2 cellular contexts compared by ENCODE assay signal in the genomic region with DNA sequence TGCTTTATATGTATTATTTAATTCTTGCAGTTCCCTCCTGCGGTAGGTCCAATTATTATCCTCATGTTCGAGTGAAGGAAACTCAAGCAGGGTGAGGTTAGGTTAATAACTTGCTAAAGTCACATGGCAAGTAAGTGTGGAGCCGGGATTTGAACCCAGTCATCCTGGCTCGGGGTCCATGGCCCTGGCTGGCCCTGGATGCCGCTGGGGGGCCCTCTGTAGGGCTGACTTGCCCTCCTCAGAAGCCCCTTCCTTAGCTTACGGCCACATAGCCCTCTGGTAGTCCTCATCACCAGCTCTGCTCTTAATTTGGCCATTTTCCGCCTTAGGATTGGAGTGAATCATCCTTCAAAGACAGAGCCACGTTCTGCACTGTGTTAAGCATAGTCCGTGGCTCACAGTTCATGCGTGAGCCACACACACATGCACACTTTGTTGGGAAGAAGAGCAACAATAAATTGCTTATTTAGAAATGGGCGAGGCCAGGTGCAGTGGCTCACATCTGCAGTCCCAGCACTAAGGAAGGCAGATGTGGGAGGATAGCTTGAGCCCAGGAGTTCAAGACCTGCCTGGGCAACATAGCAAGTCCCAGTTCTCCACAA.
TF ChIP-seq lines count a peak whose summit lies in the region.

No MANE protein-coding gene starts in this region.

TF ChIP-seq in HepG2, 621 proteins besides CTCF, POLR2A, EP300 and RAD21 (continued from another document and continues in another):
- TF ChIP-seq ZNF121 (CRISPR knock-in tag; IDR thresholded peaks at IDR 0.05), result no peak
- TF ChIP-seq ZNF432 (CRISPR knock-in tag; IDR thresholded peaks at IDR 0.05; ENCODE audit: borderline replicate concordance), result no peak
- TF ChIP-seq PHB2 (IDR thresholded peaks at IDR 0.05; ENCODE audit: partially characterized antibody), result no peak
- peak; percentile 73; the same call in 1 of the 2 replicates for TF ChIP-seq ZBTB38 (CRISPR knock-in tag; IDR thresholded peaks at IDR 0.05)
- TF ChIP-seq NRL (CRISPR knock-in tag; IDR thresholded peaks at IDR 0.05; ENCODE audit: borderline replicate concordance), result 0 out of 2 replicates have a peak, but pooled peaks have one; percentile 29
- no peak for TF ChIP-seq CAMTA2 (CRISPR knock-in tag; IDR thresholded peaks at IDR 0.05; ENCODE audit: borderline replicate concordance)
- TF ChIP-seq, protein P1, sequence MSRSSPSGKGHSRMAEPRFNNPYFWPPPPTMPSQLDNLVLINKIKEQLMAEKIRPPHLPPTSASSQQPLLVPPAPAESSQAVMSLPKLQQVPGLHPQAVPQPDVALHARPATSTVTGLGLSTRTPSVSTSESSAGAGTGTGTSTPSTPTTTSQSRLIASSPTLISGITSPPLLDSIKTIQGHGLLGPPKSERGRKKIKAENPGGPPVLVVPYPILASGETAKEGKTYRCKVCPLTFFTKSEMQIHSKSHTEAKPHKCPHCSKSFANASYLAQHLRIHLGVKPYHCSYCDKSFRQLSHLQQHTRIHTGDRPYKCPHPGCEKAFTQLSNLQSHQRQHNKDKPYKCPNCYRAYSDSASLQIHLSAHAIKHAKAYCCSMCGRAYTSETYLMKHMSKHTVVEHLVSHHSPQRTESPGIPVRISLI (CRISPR knock-in tag; IDR thresholded peaks at IDR 0.05; ENCODE audit: borderline replicate concordance), result no peak
- no peak for TF ChIP-seq NR3C1 (CRISPR knock-in tag; IDR thresholded peaks at IDR 0.05)
- TF ChIP-seq MAFF (IDR thresholded peaks at IDR 0.05; ENCODE audit: low read depth, low read length), result no peak
- TF ChIP-seq MBNL3 (CRISPR knock-in tag; conservative IDR thresholded peaks at IDR 0.05), result no peak
- TF ChIP-seq, protein P2, sequence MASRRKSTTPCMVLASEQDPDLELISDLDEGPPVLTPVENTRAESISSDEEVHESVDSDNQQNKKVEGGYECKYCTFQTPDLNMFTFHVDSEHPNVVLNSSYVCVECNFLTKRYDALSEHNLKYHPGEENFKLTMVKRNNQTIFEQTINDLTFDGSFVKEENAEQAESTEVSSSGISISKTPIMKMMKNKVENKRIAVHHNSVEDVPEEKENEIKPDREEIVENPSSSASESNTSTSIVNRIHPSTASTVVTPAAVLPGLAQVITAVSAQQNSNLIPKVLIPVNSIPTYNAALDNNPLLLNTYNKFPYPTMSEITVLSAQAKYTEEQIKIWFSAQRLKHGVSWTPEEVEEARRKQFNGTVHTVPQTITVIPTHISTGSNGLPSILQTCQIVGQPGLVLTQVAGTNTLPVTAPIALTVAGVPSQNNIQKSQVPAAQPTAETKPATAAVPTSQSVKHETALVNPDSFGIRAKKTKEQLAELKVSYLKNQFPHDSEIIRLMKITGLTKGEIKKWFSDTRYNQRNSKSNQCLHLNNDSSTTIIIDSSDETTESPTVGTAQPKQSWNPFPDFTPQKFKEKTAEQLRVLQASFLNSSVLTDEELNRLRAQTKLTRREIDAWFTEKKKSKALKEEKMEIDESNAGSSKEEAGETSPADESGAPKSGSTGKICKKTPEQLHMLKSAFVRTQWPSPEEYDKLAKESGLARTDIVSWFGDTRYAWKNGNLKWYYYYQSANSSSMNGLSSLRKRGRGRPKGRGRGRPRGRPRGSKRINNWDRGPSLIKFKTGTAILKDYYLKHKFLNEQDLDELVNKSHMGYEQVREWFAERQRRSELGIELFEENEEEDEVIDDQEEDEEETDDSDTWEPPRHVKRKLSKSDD (CRISPR knock-in tag; IDR thresholded peaks at IDR 0.05; ENCODE audit: low read depth), result no peak
- 0 out of 2 replicates have a peak, but pooled peaks have one; percentile 31 for TF ChIP-seq ZNF891 (CRISPR knock-in tag; IDR thresholded peaks at IDR 0.05)
- TF ChIP-seq ZBTB7A (CRISPR knock-in tag; IDR thresholded peaks at IDR 0.05), result no peak
- TF ChIP-seq ZNF724P (CRISPR knock-in tag; IDR thresholded peaks at IDR 0.05; ENCODE audit: borderline replicate concordance), result no peak
- TF ChIP-seq ZBTB7B (CRISPR knock-in tag; IDR thresholded peaks at IDR 0.05), result no peak
- no peak for TF ChIP-seq FOSL2 (CRISPR knock-in tag; IDR thresholded peaks at IDR 0.05)
- TF ChIP-seq ZNF737 (CRISPR knock-in tag; IDR thresholded peaks at IDR 0.05; ENCODE audit: borderline replicate concordance), result 0 out of 2 replicates have a peak, but pooled peaks have one; percentile 46
- TF ChIP-seq, protein P3, sequence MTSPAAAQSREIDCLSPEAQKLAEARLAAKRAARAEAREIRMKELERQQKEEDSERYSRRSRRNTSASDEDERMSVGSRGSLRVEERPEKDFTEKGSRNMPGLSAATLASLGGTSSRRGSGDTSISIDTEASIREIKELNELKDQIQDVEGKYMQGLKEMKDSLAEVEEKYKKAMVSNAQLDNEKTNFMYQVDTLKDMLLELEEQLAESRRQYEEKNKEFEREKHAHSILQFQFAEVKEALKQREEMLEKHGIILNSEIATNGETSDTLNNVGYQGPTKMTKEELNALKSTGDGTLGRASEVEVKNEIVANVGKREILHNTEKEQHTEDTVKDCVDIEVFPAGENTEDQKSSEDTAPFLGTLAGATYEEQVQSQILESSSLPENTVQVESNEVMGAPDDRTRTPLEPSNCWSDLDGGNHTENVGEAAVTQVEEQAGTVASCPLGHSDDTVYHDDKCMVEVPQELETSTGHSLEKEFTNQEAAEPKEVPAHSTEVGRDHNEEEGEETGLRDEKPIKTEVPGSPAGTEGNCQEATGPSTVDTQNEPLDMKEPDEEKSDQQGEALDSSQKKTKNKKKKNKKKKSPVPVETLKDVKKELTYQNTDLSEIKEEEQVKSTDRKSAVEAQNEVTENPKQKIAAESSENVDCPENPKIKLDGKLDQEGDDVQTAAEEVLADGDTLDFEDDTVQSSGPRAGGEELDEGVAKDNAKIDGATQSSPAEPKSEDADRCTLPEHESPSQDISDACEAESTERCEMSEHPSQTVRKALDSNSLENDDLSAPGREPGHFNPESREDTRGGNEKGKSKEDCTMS (CRISPR knock-in tag; conservative IDR thresholded peaks at IDR 0.05), result no peak
- TF ChIP-seq, protein P4, sequence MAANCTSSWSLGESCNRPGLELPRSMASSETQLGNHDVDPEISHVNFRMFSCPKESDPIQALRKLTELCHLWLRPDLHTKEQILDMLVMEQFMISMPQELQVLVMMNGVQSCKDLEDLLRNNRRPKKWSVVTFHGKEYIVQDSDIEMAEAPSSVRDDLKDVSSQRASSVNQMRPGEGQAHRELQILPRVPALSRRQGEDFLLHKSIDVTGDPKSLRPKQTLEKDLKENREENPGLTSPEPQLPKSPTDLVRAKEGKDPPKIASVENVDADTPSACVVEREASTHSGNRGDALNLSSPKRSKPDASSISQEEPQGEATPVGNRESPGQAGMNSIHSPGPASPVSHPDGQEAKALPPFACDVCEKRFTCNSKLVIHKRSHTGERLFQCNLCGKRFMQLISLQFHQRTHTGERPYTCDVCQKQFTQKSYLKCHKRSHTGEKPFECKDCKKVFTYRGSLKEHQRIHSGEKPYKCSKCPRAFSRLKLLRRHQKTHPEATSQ (CRISPR knock-in tag; IDR thresholded peaks at IDR 0.05; ENCODE audit: borderline replicate concordance), result no peak
- 0 out of 2 replicates have a peak, but pooled peaks have one; percentile 32 for TF ChIP-seq MEF2D (CRISPR knock-in tag; IDR thresholded peaks at IDR 0.05)
- no peak for TF ChIP-seq ZNF496 (CRISPR knock-in tag; IDR thresholded peaks at IDR 0.05; ENCODE audit: insufficient replicate concordance)

TF ChIP-seq in neural cell, 6 proteins besides CTCF, POLR2A, EP300 and RAD21:
- TF ChIP-seq, protein P5, sequence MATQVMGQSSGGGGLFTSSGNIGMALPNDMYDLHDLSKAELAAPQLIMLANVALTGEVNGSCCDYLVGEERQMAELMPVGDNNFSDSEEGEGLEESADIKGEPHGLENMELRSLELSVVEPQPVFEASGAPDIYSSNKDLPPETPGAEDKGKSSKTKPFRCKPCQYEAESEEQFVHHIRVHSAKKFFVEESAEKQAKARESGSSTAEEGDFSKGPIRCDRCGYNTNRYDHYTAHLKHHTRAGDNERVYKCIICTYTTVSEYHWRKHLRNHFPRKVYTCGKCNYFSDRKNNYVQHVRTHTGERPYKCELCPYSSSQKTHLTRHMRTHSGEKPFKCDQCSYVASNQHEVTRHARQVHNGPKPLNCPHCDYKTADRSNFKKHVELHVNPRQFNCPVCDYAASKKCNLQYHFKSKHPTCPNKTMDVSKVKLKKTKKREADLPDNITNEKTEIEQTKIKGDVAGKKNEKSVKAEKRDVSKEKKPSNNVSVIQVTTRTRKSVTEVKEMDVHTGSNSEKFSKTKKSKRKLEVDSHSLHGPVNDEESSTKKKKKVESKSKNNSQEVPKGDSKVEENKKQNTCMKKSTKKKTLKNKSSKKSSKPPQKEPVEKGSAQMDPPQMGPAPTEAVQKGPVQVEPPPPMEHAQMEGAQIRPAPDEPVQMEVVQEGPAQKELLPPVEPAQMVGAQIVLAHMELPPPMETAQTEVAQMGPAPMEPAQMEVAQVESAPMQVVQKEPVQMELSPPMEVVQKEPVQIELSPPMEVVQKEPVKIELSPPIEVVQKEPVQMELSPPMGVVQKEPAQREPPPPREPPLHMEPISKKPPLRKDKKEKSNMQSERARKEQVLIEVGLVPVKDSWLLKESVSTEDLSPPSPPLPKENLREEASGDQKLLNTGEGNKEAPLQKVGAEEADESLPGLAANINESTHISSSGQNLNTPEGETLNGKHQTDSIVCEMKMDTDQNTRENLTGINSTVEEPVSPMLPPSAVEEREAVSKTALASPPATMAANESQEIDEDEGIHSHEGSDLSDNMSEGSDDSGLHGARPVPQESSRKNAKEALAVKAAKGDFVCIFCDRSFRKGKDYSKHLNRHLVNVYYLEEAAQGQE (IDR thresholded peaks at IDR 0.05; ENCODE audit: borderline replicate concordance), result no peak
- TF ChIP-seq EZH2 (IDR thresholded peaks at IDR 0.05; ENCODE audit: borderline replicate concordance, insufficient read depth, low read length, poor library complexity, severe bottlenecking) (no peak), SMC3 (conservative IDR thresholded peaks at IDR 0.05; ENCODE audit: poor library complexity) (no peak), TAF1 (IDR thresholded peaks at IDR 0.05; ENCODE audit: low read depth) (no peak), MXI1 (conservative IDR thresholded peaks at IDR 0.05; ENCODE audit: poor library complexity, severe bottlenecking) (no peak), POLR2AphosphoS5 (IDR thresholded peaks at IDR 0.05) (no peak)
